19 cellular contexts compared by ENCODE assay signal in genomic region chr16:1097156-1097555, GRCh38. TPM values are rescaled to one million over a fixed set of nuclear protein-coding genes. Genes with fewer than 3 reads are reported as not detected.
"Had no signal": no experiment of that assay in that cellular context is flagged by ENCODE, and none has a peak within 500 bp of the region (broad histone marks: within the 10 kb centered on the region; RNA-seq: fewer than 3 reads in every experiment).

No MANE protein-coding gene starts in this region.

- H3K27me3 ChIP-seq: thyroid gland, vagina had no signal

- H3K4me3 ChIP-seq: thyroid gland, vagina had no signal

- DNase-seq: activated CD4-positive, alpha-beta T cell treated with anti-CD3 and anti-CD28 coated beads, Interleukin-2, amount 10 ng/mL, durations not matched to agents 24 days and 14 days; activated CD8-positive, alpha-beta memory T cell treated with anti-CD3 and anti-CD28 coated beads for 24 hours; activated naive CD4-positive, alpha-beta T cell treated with anti-CD3 and anti-CD28 coated beads, Interleukin-2, amount 10 ng/mL, durations not matched to agents 7 days and 5 days; endodermal cell; erythroblast; immature natural killer cell; natural killer cell; stimulated activated CD4-positive, alpha-beta T cell treated with anti-CD3 and anti-CD28 coated beads, Interleukin-4, amount 100 ng/mL, for 1 hour; stimulated activated naive CD8-positive, alpha-beta T cell treated with anti-CD3 and anti-CD28 coated beads, Interleukin-15, amount 100 ng/mL, for 72 hours; thyroid gland had no signal

- ATAC-seq: natural killer cell; sciatic nerve; stimulated activated naive CD8-positive, alpha-beta T cell treated with anti-CD3 and anti-CD28 coated beads, Interleukin-15, amount 100 ng/mL, for 72 hours; WTC11 had no signal

- H3K27ac ChIP-seq: thyroid gland, vagina had no signal

- H3K9me3 ChIP-seq: thyroid gland, vagina had no signal

- H3K36me3 ChIP-seq: thyroid gland, vagina had no signal

- H3K4me1 ChIP-seq: thyroid gland, vagina had no signal

RNA-seq across cellular contexts. Expression of gene C1QTNF8, which starts 1.1 kb away (rescaled TPM):
- total RNA-seq: activated CD4-positive, alpha-beta T cell treated with anti-CD3 and anti-CD28 coated beads, Interleukin-2, amount 10 ng/mL, durations not matched to agents 24 days and 14 days; dermis microvascular lymphatic vessel endothelial cell; glomerular endothelial cell; lung microvascular endothelial cell; mononuclear cell; natural killer cell; posterior vena cava; sciatic nerve; thyroid gland; vagina had no signal
- polyA plus RNA-seq: adipose tissue, immature natural killer cell had no signal

RNA-seq across cellular contexts. Expression of gene SSTR5, which starts 24.6 kb away (rescaled TPM):
- total RNA-seq: activated CD4-positive, alpha-beta T cell treated with anti-CD3 and anti-CD28 coated beads, Interleukin-2, amount 10 ng/mL, durations not matched to agents 24 days and 14 days; glomerular endothelial cell; mononuclear cell; natural killer cell; posterior vena cava; sciatic nerve; thyroid gland had no signal
- polyA plus RNA-seq: immature natural killer cell had no signal
